Comparison of ENCODE assay signal across 9 cellular contexts in genomic region chr11:67441731-67442401, GRCh38. TPM values are rescaled to one million over a fixed set of nuclear protein-coding genes. Genes with fewer than 3 reads are reported as not detected.
A peak's percentile ranks its signal among the peaks of the same experiment; 100 is the strongest.
DNase-seq lines count a peak whose midpoint lies in the region; ATAC-seq and TF ChIP-seq lines count a peak whose summit lies in the region.
"Had no signal": no experiment of that assay in that cellular context is flagged by ENCODE, and none has a peak within 500 bp of the region (broad histone marks: within the 10 kb centered on the region; RNA-seq: fewer than 3 reads in every experiment).

No MANE protein-coding gene starts in this region.

- intact Hi-C loops in ascending aorta (cut with DNase I): no loop called here

- peaks cover 10% of the 10 kb centered on the region for H3K4me1 ChIP-seq in HUES48 (ENCODE audit: control insufficient read depth, insufficient read depth, low read length)
- peaks cover 8 to 13% of the 10 kb centered on the region in 2 donors for H3K4me1 ChIP-seq in ascending aorta
- H3K4me1 ChIP-seq in mucosa of stomach (ENCODE audit: control insufficient read depth, insufficient read depth, low read length): peaks cover 45% of the 10 kb centered on the region

- H3K27ac ChIP-seq in AG04450 (ENCODE audit: low read depth, low read length): no peak overlapping the region
- no peak overlapping the region for H3K27ac ChIP-seq in HUES48 (ENCODE audit: low read depth, low read length)
- peak overlapping the region; percentile 12 to 98 for H3K27ac ChIP-seq in ascending aorta

- in situ Hi-C loops in G401 (cut with HindIII; ENCODE audit: low sequenced_read_pairs): no loop called here

- H3K9ac ChIP-seq in HUES48 (ENCODE audit: low read depth, low read length): no peak overlapping the region
- H3K9ac ChIP-seq in mucosa of stomach (ENCODE audit: low read length): peak overlapping the region; percentile 91

- H3K9me3 ChIP-seq in AG04450 (ENCODE audit: control insufficient read depth, insufficient read depth, low read length): no peaks in the 10 kb centered on the region; the same call in 1 of the 2 replicates
- no peaks in the 10 kb centered on the region for H3K9me3 ChIP-seq in HUES48 (ENCODE audit: control insufficient read depth, insufficient read depth, low read length)
- H3K9me3 ChIP-seq in ascending aorta: no peaks in the 10 kb centered on the region
- H3K9me3 ChIP-seq in mucosa of stomach (ENCODE audit: control insufficient read depth, low read length): no peaks in the 10 kb centered on the region

- no peak for DNase-seq in AG04450 (ENCODE audit: low read depth, low spot score)
- DNase-seq in ascending aorta (ENCODE audit: low spot score in 2 of 2): no peak
- DNase-seq in Ammon's horn (ENCODE audit: low spot score): no peak
- DNase-seq in G401 (ENCODE audit: low spot score): no peak
- DNase-seq: caudate nucleus had no signal

- TF ChIP-seq CTCF in AG04450 (IDR thresholded peaks at IDR 0.05; ENCODE audit: low read depth, low read length): no peak
- no peak for TF ChIP-seq CTCF in ascending aorta (IDR thresholded peaks at IDR 0.05)

- H3K27me3 ChIP-seq in AG04450 (ENCODE audit: control insufficient read depth, insufficient read depth, low read length) (no peaks in the 10 kb centered on the region), HUES48 (ENCODE audit: control insufficient read depth, insufficient read depth, low read length) (no peaks in the 10 kb centered on the region), ascending aorta (no peaks in the 10 kb centered on the region), mucosa of stomach (ENCODE audit: control insufficient read depth, insufficient read depth, low read length) (no peaks in the 10 kb centered on the region)

- peaks cover 42% of the 10 kb centered on the region for H3K36me3 ChIP-seq in HUES48 (ENCODE audit: control insufficient read depth, insufficient read depth, low read length)
- H3K36me3 ChIP-seq in ascending aorta: peaks cover 14 to 23% of the 10 kb centered on the region in 2 donors
- H3K36me3 ChIP-seq in mucosa of stomach (ENCODE audit: control insufficient read depth, insufficient read depth, low read length): peaks cover 26% of the 10 kb centered on the region

- H3K4me3 ChIP-seq in AG04450 (ENCODE audit: low read depth, low read length): peak overlapping the region; percentile 85
- H3K4me3 ChIP-seq in HUES48 (ENCODE audit: low read depth, low read length): peak overlapping the region; percentile 70; the same call in 1 of the 2 replicates
- H3K4me3 ChIP-seq in ascending aorta: peak overlapping the region in 1 of 2 donors; percentile 99
- H3K4me3 ChIP-seq in mucosa of stomach (ENCODE audit: low read length): peak overlapping the region; percentile 61

- ATAC-seq in HG03135 (IDR thresholded peaks at IDR 0.05; ENCODE audit: unreplicated experiment): no peak
- no peak for ATAC-seq in HG02870 (IDR thresholded peaks at IDR 0.05; ENCODE audit: unreplicated experiment)

- POLR2A ChIA-PET in AG04450 (lab: Yijun Ruan, JAX): no interaction called here

- CTCF ChIA-PET in AG04450 (lab: Charles Lee): no interaction called here

RNA-seq across cellular contexts. Expression of gene CORO1B, which starts 1.4 kb away (rescaled TPM):
- 69.8 and 96.0 TPM in 2 replicates for polyA plus RNA-seq in AG04450 (2011; rRNA removed)
- polyA minus RNA-seq in AG04450 (2011; rRNA and poly(A)+ RNA removed): 68.4 and 106 TPM in 2 replicates
- total RNA-seq in ascending aorta: 93.4 TPM
- total RNA-seq in G401 (2014; rRNA removed; shearing (Covaris generic)): 177 and 184 TPM in 2 replicates

RNA-seq across cellular contexts. Expression of gene PTPRCAP, which starts 4.4 kb away (rescaled TPM):
- 0.07 and 0.12 TPM in 2 replicates for polyA plus RNA-seq in AG04450 (2011; rRNA removed)
- 0.26 TPM in 1 of 2 replicates, not detected in the other for polyA minus RNA-seq in AG04450 (2011; rRNA and poly(A)+ RNA removed)
- total RNA-seq in ascending aorta: 26.6 TPM
- not detected in 2 replicates for total RNA-seq in G401 (2014; rRNA removed; shearing (Covaris generic))

RNA-seq across cellular contexts. Expression of gene GPR152, which starts 10.7 kb away (rescaled TPM):
- not detected in 2 replicates for polyA plus RNA-seq in AG04450 (2011; rRNA removed)
- not detected in 2 replicates for polyA minus RNA-seq in AG04450 (2011; rRNA and poly(A)+ RNA removed)
- not detected for total RNA-seq in ascending aorta
- not detected in 2 replicates for total RNA-seq in G401 (2014; rRNA removed; shearing (Covaris generic))

RNA-seq across cellular contexts. Expression of gene CABP4, which starts 13.3 kb away (rescaled TPM):
- polyA plus RNA-seq in AG04450 (2011; rRNA removed): not detected in 2 replicates
- polyA minus RNA-seq in AG04450 (2011; rRNA and poly(A)+ RNA removed): not detected in 2 replicates
- not detected for total RNA-seq in ascending aorta
- total RNA-seq in G401 (2014; rRNA removed; shearing (Covaris generic)): not detected in 2 replicates

RNA-seq across cellular contexts. Expression of gene RPS6KB2, which starts 13.6 kb away (rescaled TPM):
- 36.0 and 37.7 TPM in 2 replicates for polyA plus RNA-seq in AG04450 (2011; rRNA removed)
- 43.8 and 55.5 TPM in 2 replicates for polyA minus RNA-seq in AG04450 (2011; rRNA and poly(A)+ RNA removed)
- 72.3 TPM for total RNA-seq in ascending aorta
- total RNA-seq in G401 (2014; rRNA removed; shearing (Covaris generic)): 121 and 125 TPM in 2 replicates

Comparison
In these comparisons a context has a peak if more than half of its experiments do, and no peak if none do; other contexts are left out.
1. H3K27ac ChIP-seq: peak in ascending aorta (2 of 2); none in AG04450 (single experiment) and HUES48 (single experiment).
2. RNA of gene PTPRCAP, which starts 4.4 kb away (total RNA-seq): 26.6 TPM in ascending aorta (single experiment); not detected in G401; every median in the first group is over 10 times any median in the second.